In genomic region chr2:42105330-42106256, GRCh38 we compare ENCODE assay signal across 1 cellular context.
TF ChIP-seq lines count a peak whose summit lies in the region.

No MANE protein-coding gene starts in this region.

TF ChIP-seq in HepG2, 621 proteins besides CTCF, POLR2A, EP300 and RAD21 (continued from another document and continues in another):
- TF ChIP-seq ZNF646 (CRISPR knock-in tag; IDR thresholded peaks at IDR 0.05) (no peak), ZBTB20 (CRISPR knock-in tag; IDR thresholded peaks at IDR 0.05; ENCODE audit: borderline replicate concordance, low read depth) (peak; percentile 74; the same call in 1 of the 2 replicates), MED1 (CRISPR knock-in tag; IDR thresholded peaks at IDR 0.05) (peak; percentile 100), ZNF556 (CRISPR knock-in tag; IDR thresholded peaks at IDR 0.05; ENCODE audit: borderline replicate concordance) (no peak), ZNF225 (CRISPR knock-in tag; IDR thresholded peaks at IDR 0.05) (no peak), BRD4 (CRISPR knock-in tag; IDR thresholded peaks at IDR 0.05) (no peak; the same call in none of the 2 replicates), PCBP2 (optimal IDR thresholded peaks at IDR 0.05; ENCODE audit: low read depth, low read length, poor library complexity, severe bottlenecking) (no peak), ZNF709 (CRISPR knock-in tag; IDR thresholded peaks at IDR 0.05) (0 out of 2 replicates have a peak, but pooled peaks have one; percentile 30), TGIF2 (CRISPR knock-in tag; IDR thresholded peaks at IDR 0.05) (0 out of 2 replicates have a peak, but pooled peaks have one; percentile 6), ZNF724P (CRISPR knock-in tag; IDR thresholded peaks at IDR 0.05; ENCODE audit: borderline replicate concordance) (no peak; the same call in 1 of the 2 replicates), BATF2 (CRISPR knock-in tag; IDR thresholded peaks at IDR 0.05) (no peak), SMAD3 (CRISPR knock-in tag; IDR thresholded peaks at IDR 0.05) (peak; percentile 71; the same call in 1 of the 2 replicates), ZNF574 (CRISPR knock-in tag; IDR thresholded peaks at IDR 0.05) (no peak), ZNF256 (CRISPR knock-in tag; conservative IDR thresholded peaks at IDR 0.05) (no peak), FOXO1 (CRISPR knock-in tag; IDR thresholded peaks at IDR 0.05) (peak; percentile 89; the same call in 1 of the 2 replicates), NFKB2 (CRISPR knock-in tag; IDR thresholded peaks at IDR 0.05; ENCODE audit: borderline replicate concordance) (no peak), KAT2B (IDR thresholded peaks at IDR 0.05; ENCODE audit: borderline replicate concordance, low read depth, low read length) (no peak), MAZ (IDR thresholded peaks at IDR 0.05; ENCODE audit: borderline replicate concordance, low read depth, low read length) (peak; percentile 59; the same call in 1 of the 2 replicates), MAZ (CRISPR knock-in tag; IDR thresholded peaks at IDR 0.05; ENCODE audit: low read depth) (no peak), EED (CRISPR knock-in tag; IDR thresholded peaks at IDR 0.05) (no peak), SP140L (CRISPR knock-in tag; IDR thresholded peaks at IDR 0.05; ENCODE audit: borderline replicate concordance) (0 out of 2 replicates have a peak, but pooled peaks have one; percentile 93)
- TF ChIP-seq, protein P1, sequence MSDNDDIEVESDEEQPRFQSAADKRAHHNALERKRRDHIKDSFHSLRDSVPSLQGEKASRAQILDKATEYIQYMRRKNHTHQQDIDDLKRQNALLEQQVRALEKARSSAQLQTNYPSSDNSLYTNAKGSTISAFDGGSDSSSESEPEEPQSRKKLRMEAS (IDR thresholded peaks at IDR 0.05) = peak; percentile 83
- TF ChIP-seq, protein P2, sequence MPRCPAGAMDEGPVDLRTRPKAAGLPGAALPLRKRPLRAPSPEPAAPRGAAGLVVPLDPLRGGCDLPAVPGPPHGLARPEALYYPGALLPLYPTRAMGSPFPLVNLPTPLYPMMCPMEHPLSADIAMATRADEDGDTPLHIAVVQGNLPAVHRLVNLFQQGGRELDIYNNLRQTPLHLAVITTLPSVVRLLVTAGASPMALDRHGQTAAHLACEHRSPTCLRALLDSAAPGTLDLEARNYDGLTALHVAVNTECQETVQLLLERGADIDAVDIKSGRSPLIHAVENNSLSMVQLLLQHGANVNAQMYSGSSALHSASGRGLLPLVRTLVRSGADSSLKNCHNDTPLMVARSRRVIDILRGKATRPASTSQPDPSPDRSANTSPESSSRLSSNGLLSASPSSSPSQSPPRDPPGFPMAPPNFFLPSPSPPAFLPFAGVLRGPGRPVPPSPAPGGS (CRISPR knock-in tag; IDR thresholded peaks at IDR 0.05) = no peak
- TF ChIP-seq, protein P3, sequence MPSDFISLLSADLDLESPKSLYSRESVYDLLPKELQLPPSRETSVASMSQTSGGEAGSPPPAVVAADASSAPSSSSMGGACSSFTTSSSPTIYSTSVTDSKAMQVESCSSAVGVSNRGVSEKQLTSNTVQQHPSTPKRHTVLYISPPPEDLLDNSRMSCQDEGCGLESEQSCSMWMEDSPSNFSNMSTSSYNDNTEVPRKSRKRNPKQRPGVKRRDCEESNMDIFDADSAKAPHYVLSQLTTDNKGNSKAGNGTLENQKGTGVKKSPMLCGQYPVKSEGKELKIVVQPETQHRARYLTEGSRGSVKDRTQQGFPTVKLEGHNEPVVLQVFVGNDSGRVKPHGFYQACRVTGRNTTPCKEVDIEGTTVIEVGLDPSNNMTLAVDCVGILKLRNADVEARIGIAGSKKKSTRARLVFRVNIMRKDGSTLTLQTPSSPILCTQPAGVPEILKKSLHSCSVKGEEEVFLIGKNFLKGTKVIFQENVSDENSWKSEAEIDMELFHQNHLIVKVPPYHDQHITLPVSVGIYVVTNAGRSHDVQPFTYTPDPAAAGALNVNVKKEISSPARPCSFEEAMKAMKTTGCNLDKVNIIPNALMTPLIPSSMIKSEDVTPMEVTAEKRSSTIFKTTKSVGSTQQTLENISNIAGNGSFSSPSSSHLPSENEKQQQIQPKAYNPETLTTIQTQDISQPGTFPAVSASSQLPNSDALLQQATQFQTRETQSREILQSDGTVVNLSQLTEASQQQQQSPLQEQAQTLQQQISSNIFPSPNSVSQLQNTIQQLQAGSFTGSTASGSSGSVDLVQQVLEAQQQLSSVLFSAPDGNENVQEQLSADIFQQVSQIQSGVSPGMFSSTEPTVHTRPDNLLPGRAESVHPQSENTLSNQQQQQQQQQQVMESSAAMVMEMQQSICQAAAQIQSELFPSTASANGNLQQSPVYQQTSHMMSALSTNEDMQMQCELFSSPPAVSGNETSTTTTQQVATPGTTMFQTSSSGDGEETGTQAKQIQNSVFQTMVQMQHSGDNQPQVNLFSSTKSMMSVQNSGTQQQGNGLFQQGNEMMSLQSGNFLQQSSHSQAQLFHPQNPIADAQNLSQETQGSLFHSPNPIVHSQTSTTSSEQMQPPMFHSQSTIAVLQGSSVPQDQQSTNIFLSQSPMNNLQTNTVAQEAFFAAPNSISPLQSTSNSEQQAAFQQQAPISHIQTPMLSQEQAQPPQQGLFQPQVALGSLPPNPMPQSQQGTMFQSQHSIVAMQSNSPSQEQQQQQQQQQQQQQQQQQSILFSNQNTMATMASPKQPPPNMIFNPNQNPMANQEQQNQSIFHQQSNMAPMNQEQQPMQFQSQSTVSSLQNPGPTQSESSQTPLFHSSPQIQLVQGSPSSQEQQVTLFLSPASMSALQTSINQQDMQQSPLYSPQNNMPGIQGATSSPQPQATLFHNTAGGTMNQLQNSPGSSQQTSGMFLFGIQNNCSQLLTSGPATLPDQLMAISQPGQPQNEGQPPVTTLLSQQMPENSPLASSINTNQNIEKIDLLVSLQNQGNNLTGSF (CRISPR knock-in tag; IDR thresholded peaks at IDR 0.05) = no peak
- TF ChIP-seq, protein P4, sequence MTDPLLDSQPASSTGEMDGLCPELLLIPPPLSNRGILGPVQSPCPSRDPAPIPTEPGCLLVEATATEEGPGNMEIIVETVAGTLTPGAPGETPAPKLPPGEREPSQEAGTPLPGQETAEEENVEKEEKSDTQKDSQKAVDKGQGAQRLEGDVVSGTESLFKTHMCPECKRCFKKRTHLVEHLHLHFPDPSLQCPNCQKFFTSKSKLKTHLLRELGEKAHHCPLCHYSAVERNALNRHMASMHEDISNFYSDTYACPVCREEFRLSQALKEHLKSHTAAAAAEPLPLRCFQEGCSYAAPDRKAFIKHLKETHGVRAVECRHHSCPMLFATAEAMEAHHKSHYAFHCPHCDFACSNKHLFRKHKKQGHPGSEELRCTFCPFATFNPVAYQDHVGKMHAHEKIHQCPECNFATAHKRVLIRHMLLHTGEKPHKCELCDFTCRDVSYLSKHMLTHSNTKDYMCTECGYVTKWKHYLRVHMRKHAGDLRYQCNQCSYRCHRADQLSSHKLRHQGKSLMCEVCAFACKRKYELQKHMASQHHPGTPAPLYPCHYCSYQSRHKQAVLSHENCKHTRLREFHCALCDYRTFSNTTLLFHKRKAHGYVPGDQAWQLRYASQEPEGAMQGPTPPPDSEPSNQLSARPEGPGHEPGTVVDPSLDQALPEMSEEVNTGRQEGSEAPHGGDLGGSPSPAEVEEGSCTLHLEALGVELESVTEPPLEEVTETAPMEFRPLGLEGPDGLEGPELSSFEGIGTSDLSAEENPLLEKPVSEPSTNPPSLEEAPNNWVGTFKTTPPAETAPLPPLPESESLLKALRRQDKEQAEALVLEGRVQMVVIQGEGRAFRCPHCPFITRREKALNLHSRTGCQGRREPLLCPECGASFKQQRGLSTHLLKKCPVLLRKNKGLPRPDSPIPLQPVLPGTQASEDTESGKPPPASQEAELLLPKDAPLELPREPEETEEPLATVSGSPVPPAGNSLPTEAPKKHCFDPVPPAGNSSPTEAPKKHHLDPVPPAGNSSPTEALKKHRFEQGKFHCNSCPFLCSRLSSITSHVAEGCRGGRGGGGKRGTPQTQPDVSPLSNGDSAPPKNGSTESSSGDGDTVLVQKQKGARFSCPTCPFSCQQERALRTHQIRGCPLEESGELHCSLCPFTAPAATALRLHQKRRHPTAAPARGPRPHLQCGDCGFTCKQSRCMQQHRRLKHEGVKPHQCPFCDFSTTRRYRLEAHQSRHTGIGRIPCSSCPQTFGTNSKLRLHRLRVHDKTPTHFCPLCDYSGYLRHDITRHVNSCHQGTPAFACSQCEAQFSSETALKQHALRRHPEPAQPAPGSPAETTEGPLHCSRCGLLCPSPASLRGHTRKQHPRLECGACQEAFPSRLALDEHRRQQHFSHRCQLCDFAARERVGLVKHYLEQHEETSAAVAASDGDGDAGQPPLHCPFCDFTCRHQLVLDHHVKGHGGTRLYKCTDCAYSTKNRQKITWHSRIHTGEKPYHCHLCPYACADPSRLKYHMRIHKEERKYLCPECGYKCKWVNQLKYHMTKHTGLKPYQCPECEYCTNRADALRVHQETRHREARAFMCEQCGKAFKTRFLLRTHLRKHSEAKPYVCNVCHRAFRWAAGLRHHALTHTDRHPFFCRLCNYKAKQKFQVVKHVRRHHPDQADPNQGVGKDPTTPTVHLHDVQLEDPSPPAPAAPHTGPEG (CRISPR knock-in tag; IDR thresholded peaks at IDR 0.05) = no peak; the same call in 1 of the 2 replicates
